ENCODE assay signal across 9 cellular contexts in the genomic region with DNA sequence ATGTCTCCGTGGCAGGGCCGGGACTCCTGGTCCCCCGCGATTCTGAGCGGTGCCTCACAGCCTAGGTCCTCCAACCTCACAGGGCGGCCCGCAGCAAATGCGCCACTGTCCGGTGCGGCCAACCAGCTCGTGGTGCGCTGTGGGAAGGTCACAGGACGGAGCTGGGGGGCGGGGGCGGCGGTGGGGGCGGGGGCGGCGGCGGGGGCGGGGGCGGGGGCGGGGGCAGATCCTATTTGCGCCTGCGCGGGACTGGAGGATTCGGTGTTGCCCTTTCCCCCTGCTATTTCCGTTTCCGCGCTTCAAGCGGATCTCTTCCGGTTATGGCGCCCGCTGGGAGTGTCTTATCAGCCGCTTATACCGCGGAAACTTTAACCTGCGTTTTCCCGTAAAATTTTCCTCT.
DNase-seq lines count a peak whose midpoint lies in the region; ATAC-seq, FAIRE-seq and TF ChIP-seq lines count a peak whose summit lies in the region.
"Had no signal": no experiment of that assay in that cellular context is flagged by ENCODE, and none has a peak within 500 bp of the region (broad histone marks: within the 10 kb centered on the region; RNA-seq: fewer than 3 reads in every experiment).

No MANE protein-coding gene starts in this region.

- peak; percentile 33 for DNase-seq in NCI-H82 (lab: John Stamatoyannopoulos, UW)
- DNase-seq in NCI-H82 treated with DMSO at 0.1 percent for 48 hours (lab: John Stamatoyannopoulos, UW; ENCODE audit: unreplicated experiment) = no peak
- peak; percentile 74 for DNase-seq in astrocyte of the hippocampus (ENCODE audit: low read depth, low spot score)
- DNase-seq in iPS-NIHi7 (ENCODE audit: extremely low spot score) = peak; percentile 38
- DNase-seq in stomach = no peak
- DNase-seq in H54 (ENCODE audit: insufficient read length, low spot score) = no peak
- DNase-seq in small intestine = no peak

- intact Hi-C loops in stomach (cut with DNase I; ENCODE audit: low total_unique reads) = no loop called here

- FAIRE-seq in H54 (lab: Jason Lieb, UNC) (no peak), small intestine (lab: Jason Lieb, UNC) (no peak)

- TF ChIP-seq POLR2A in stomach (IDR thresholded peaks at IDR 0.05) = no peak
- no peak for TF ChIP-seq POLR2A in H54 (IDR thresholded peaks at IDR 0.05; ENCODE audit: low read depth, low read length)

- H3K4me1 ChIP-seq in stomach = no peaks in the 10 kb centered on the region
- no peaks in the 10 kb centered on the region for H3K4me1 ChIP-seq in small intestine (ENCODE audit: control insufficient read depth in 2 of 2, insufficient read depth in 1 of 2, low read depth in 1 of 2, low read length in 1 of 2)
- H3K4me1 ChIP-seq: BLaER1 had no signal

- 29 to 42% (median 37%) methylated on average over 16 to 39 of the region's 39 CpGs for WGBS in stomach, 5 donors
- 41 to 62% (median 51%) methylated on average over 21 to 39 of the region's 39 CpGs for WGBS in small intestine, 3 donors

- peaks cover 0 to 47% (median 27%) of the 10 kb centered on the region in 4 donors for H3K9me3 ChIP-seq in stomach
- H3K9me3 ChIP-seq in small intestine (ENCODE audit: control insufficient read depth, low read depth) = no peaks in the 10 kb centered on the region

- no peak for ATAC-seq in GM18519 (IDR thresholded peaks at IDR 0.05; ENCODE audit: low FRiP score, unreplicated experiment)

- no peak for TF ChIP-seq EP300 in stomach (IDR thresholded peaks at IDR 0.05)

- peaks cover 0 to 3% (median 0%) of the 10 kb centered on the region in 3 donors for H3K27me3 ChIP-seq in stomach
- H3K27me3 ChIP-seq in small intestine (ENCODE audit: control insufficient read depth in 2 of 2, insufficient read depth in 2 of 2, low read length in 2 of 2) = no peaks in the 10 kb centered on the region
- H3K27me3 ChIP-seq: BLaER1 had no signal

- H3K36me3 ChIP-seq in stomach = no peaks in the 10 kb centered on the region
- no peaks in the 10 kb centered on the region for H3K36me3 ChIP-seq in small intestine (ENCODE audit: control insufficient read depth in 2 of 2, insufficient read depth in 2 of 2, low read length in 2 of 2)
- H3K36me3 ChIP-seq: BLaER1 had no signal

- H3K27ac ChIP-seq in stomach (no peak overlapping the region), small intestine (ENCODE audit: low read depth in 1 of 2, low read length in 1 of 2) (no peak overlapping the region)
- H3K27ac ChIP-seq: BLaER1 had no signal

- no peak for TF ChIP-seq CTCF in stomach (IDR thresholded peaks at IDR 0.05)

- peak overlapping the region in 3 of 4 donors; percentile 25 to 33 (median 26) for H3K4me3 ChIP-seq in stomach
- H3K4me3 ChIP-seq in small intestine (ENCODE audit: low read depth in 1 of 2, low read length in 2 of 2) = no peak overlapping the region
- H3K4me3 ChIP-seq: BLaER1 had no signal

Comparison
In these comparisons a context has a peak if more than half of its experiments do, and no peak if none do; other contexts are left out.
1. DNase-seq: peak in NCI-H82 (single experiment), astrocyte of the hippocampus (single experiment) and iPS-NIHi7 (single experiment); none in NCI-H82 treated with DMSO at 0.1 percent for 48 hours (single experiment), stomach (single experiment), H54 (single experiment) and small intestine (single experiment).
2. H3K4me3 ChIP-seq: peak in stomach (3 of 4); none in small intestine (0 of 2).